15 cellular contexts compared by ENCODE assay signal in genomic region chr2:159450180-159450579, GRCh38.
DNase-seq lines count a peak whose midpoint lies in the region; ATAC-seq lines count a peak whose summit lies in the region.
"Had no signal": no experiment of that assay in that cellular context is flagged by ENCODE, and none has a peak within 500 bp of the region (broad histone marks: within the 10 kb centered on the region; RNA-seq: fewer than 3 reads in every experiment).

No MANE protein-coding gene starts in this region.

- no peak overlapping the region for H3K9ac ChIP-seq in HUES64 (ENCODE audit: low read depth, low read length)

- peaks cover 30% of the 10 kb centered on the region for H3K4me1 ChIP-seq in HUES64 (ENCODE audit: insufficient read depth, low read length)
- no peaks in the 10 kb centered on the region for H3K4me1 ChIP-seq in ectodermal cell (ENCODE audit: control insufficient read depth, insufficient read depth, low read length)
- H3K4me1 ChIP-seq in mesodermal cell (ENCODE audit: control insufficient read depth, insufficient read depth, low read length, poor library complexity, severe bottlenecking) = no peaks in the 10 kb centered on the region

- WGBS in HUES64 = 94% methylated on average over 3 of the region's 3 CpGs
- WGBS in ectodermal cell, 2 experiments = 70 to 71% methylated on average over 2 to 3 of the region's 3 CpGs
- WGBS in mesodermal cell (ENCODE audit: insufficient coverage in 2 of 2), 2 experiments = 75 to 83% methylated on average over 1 of the region's 3 CpGs

- peak overlapping the region; percentile 50; the same call in 1 of the 2 replicates for H3K27ac ChIP-seq in HUES64 (ENCODE audit: low read depth, low read length)
- peak overlapping the region; percentile 79 for H3K27ac ChIP-seq in ectodermal cell (ENCODE audit: insufficient read depth, low read depth, low read length, poor library complexity, severe bottlenecking)
- peak overlapping the region; percentile 1 for H3K27ac ChIP-seq in mesodermal cell (ENCODE audit: low read depth, low read length, severe bottlenecking)
- H3K27ac ChIP-seq: A549, C4-2B, SK-N-MC had no signal

- H3K4me3 ChIP-seq in HUES64 (ENCODE audit: low read length) (no peak overlapping the region), ectodermal cell (ENCODE audit: insufficient read depth, low read depth, low read length) (no peak overlapping the region), mesodermal cell (ENCODE audit: extremely low read depth, insufficient read depth, low read length, poor library complexity, severe bottlenecking) (no peak overlapping the region), MG63 (no peak overlapping the region)
- H3K4me3 ChIP-seq: A549, GM12878, SK-N-MC had no signal

- H3K27me3 ChIP-seq in HUES64 (ENCODE audit: insufficient read depth, low read length) (no peaks in the 10 kb centered on the region), ectodermal cell (ENCODE audit: control insufficient read depth, insufficient read depth, low read length, poor library complexity, severe bottlenecking) (no peaks in the 10 kb centered on the region), MG63 (no peaks in the 10 kb centered on the region; the same call in 1 of the 2 replicates)

- H3K9me3 ChIP-seq in HUES64 (ENCODE audit: insufficient read depth, low read depth, low read length) (no peaks in the 10 kb centered on the region), ectodermal cell (ENCODE audit: control insufficient read depth, low read length) (no peaks in the 10 kb centered on the region), mesodermal cell (ENCODE audit: control insufficient read depth, low read length) (no peaks in the 10 kb centered on the region), MG63 (no peaks in the 10 kb centered on the region)
- H3K9me3 ChIP-seq: A549 had no signal

- DNase-seq in DMS114 treated with DMSO at 0.1 percent for 48 hours (lab: John Stamatoyannopoulos, UW; ENCODE audit: unreplicated experiment) = peak; percentile 39
- no peak for DNase-seq in 8988T
- no peak for DNase-seq in MG63
- DNase-seq in DMS 273 (lab: John Stamatoyannopoulos, UW; ENCODE audit: unreplicated experiment) = no peak
- DNase-seq: H7, NCI-H1048, NCI-H345 had no signal

- no peak for ATAC-seq in GM18520 (IDR thresholded peaks at IDR 0.05; ENCODE audit: unreplicated experiment)
- ATAC-seq: A549, GM12878 had no signal

- H3K36me3 ChIP-seq in HUES64 (ENCODE audit: insufficient read depth, low read length) = peaks cover 23% of the 10 kb centered on the region
- H3K36me3 ChIP-seq in ectodermal cell (ENCODE audit: control insufficient read depth, insufficient read depth, low read length) = peaks cover 3% of the 10 kb centered on the region
- peaks cover 21% of the 10 kb centered on the region for H3K36me3 ChIP-seq in mesodermal cell (ENCODE audit: control insufficient read depth, insufficient read depth, low read length)
- H3K36me3 ChIP-seq in MG63 = no peaks in the 10 kb centered on the region

Comparison
In these comparisons a context has a peak if more than half of its experiments do, and no peak if none do; other contexts are left out.
1. H3K27ac ChIP-seq: peak in every context shown above with its lines; median percentile 79 in ectodermal cell; 50 in HUES64; 1 in mesodermal cell.